ENCODE assay signal across 15 cellular contexts in the genomic region with DNA sequence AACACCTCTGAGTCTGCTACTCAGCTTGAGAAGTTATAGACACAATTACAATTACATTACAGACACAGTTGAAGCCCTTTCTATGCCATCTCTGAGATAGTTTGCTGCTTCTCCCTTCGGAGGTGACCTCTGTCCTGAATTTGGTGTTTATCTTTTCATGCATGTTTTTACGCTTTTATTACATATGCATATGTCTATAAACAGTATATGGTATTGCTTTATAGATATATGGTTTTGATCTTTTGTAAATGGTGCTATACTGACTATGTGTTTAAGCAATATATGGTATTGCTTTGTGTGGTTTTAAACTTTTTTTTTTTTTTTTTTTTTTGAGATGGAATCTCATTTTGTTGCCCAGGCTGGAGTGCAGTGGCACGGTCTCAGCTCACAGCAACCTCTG. TPM values are rescaled to one million over a fixed set of nuclear protein-coding genes. Genes with fewer than 3 reads are reported as not detected.
DNase-seq lines count a peak whose midpoint lies in the region; ATAC-seq, FAIRE-seq and TF ChIP-seq lines count a peak whose summit lies in the region.
"Had no signal": no experiment of that assay in that cellular context is flagged by ENCODE, and none has a peak within 500 bp of the region (broad histone marks: within the 10 kb centered on the region; RNA-seq: fewer than 3 reads in every experiment).

No MANE protein-coding gene starts in this region.

- intact Hi-C loops in CD8-positive, alpha-beta T cell (cut with DNase I, micrococcal nuclease): no loop called here
- intact Hi-C loops in IMR-90 (cut with micrococcal nuclease): no loop called here
- intact Hi-C loops in endothelial cell of umbilical vein (cut with micrococcal nuclease): no loop called here
- intact Hi-C loops in stomach (cut with DNase I; ENCODE audit: low total_unique reads): loop anchor here (10.0 kb wide), 1 partner anchor 58 kb away; no protein-coding TSS in a partner anchor

- peaks cover 6% of the 10 kb centered on the region for H3K36me3 Mint-ChIP-seq in CD8-positive, alpha-beta T cell
- H3K36me3 Mint-ChIP-seq in osteocyte (ENCODE audit: unreplicated experiment): no peaks in the 10 kb centered on the region

- 0 out of 2 replicates have a peak overlapping the region, but pooled peaks have one; percentile 16 for H3K23ac ChIP-seq in IMR-90 (ENCODE audit: low read depth, low read length)

- peaks cover 22 to 79% of the 10 kb centered on the region in 2 experiments for H3K79me1 ChIP-seq in IMR-90 (ENCODE audit: low read depth in 1 of 2, low read length in 2 of 2)

- H3K9me3 Mint-ChIP-seq in CD8-positive, alpha-beta T cell: no peaks in the 10 kb centered on the region
- H3K9me3 Mint-ChIP-seq in osteocyte (ENCODE audit: unreplicated experiment): no peaks in the 10 kb centered on the region
- H3K9me3 Mint-ChIP-seq: CD4-positive, alpha-beta memory T cell had no signal

- H4K91ac ChIP-seq in IMR-90 (ENCODE audit: insufficient read depth, low read depth, low read length): no peak overlapping the region

- no peak overlapping the region for H2BK120ac ChIP-seq in IMR-90 (ENCODE audit: low read depth, low read length)

- H3K9me1 ChIP-seq in IMR-90 (ENCODE audit: insufficient read depth, low read length) (peaks cover 30% of the 10 kb centered on the region), endothelial cell of umbilical vein (replicated peaks; ENCODE audit: control insufficient read depth, extremely low read depth, insufficient read depth, low read length) (no peaks in the 10 kb centered on the region)

- TF ChIP-seq POLR2A in IMR-90 (IDR thresholded peaks at IDR 0.05; ENCODE audit: low read depth, low read length) (no peak), endothelial cell of umbilical vein (IDR thresholded peaks at IDR 0.05; ENCODE audit: low read depth, low read length) (no peak), stomach (IDR thresholded peaks at IDR 0.05) (no peak)

- H3K4me1 Mint-ChIP-seq in CD8-positive, alpha-beta T cell (ENCODE audit: low read depth): peaks cover 64% of the 10 kb centered on the region
- peaks cover 49% of the 10 kb centered on the region for H3K4me1 Mint-ChIP-seq in osteocyte (ENCODE audit: unreplicated experiment)

- H3K4me2 ChIP-seq in IMR-90 (ENCODE audit: low read depth, low read length) (no peak overlapping the region), endothelial cell of umbilical vein (ENCODE audit: insufficient read depth, low read length) (peak overlapping the region; percentile 34)

- peak overlapping the region; percentile 91 for H3K27ac Mint-ChIP-seq in CD8-positive, alpha-beta T cell
- H3K27ac Mint-ChIP-seq in osteocyte (ENCODE audit: unreplicated experiment): peak overlapping the region; percentile 70

- H4K20me1 ChIP-seq in IMR-90 (ENCODE audit: insufficient read depth, low read length) (peaks cover 59% of the 10 kb centered on the region), endothelial cell of umbilical vein (replicated peaks; ENCODE audit: control insufficient read depth, extremely low read depth, insufficient read depth, low read length) (no peaks in the 10 kb centered on the region)

- H2AK5ac ChIP-seq in IMR-90 (ENCODE audit: low read depth, low read length): no peak overlapping the region

- no peak for TF ChIP-seq CTCF in CD8-positive, alpha-beta T cell (IDR thresholded peaks at IDR 0.05)
- TF ChIP-seq CTCF in IMR-90 (conservative IDR thresholded peaks at IDR 0.05; ENCODE audit: low read depth, low read length) (no peak), endothelial cell of umbilical vein (IDR thresholded peaks at IDR 0.05; ENCODE audit: extremely low read depth in 1 of 2, insufficient read depth in 1 of 2, low read depth in 1 of 2, low read length in 2 of 2) (no peak), osteocyte (IDR thresholded peaks at IDR 0.05) (no peak), GM13976 (IDR thresholded peaks at IDR 0.05; ENCODE audit: borderline replicate concordance, control extremely low read depth, extremely low read depth, insufficient read depth, missing control alignments) (no peak), stomach (IDR thresholded peaks at IDR 0.05) (no peak)

- no peaks in the 10 kb centered on the region for H3K27me3 Mint-ChIP-seq in CD8-positive, alpha-beta T cell (ENCODE audit: low read depth)
- no peaks in the 10 kb centered on the region for H3K27me3 Mint-ChIP-seq in osteocyte (ENCODE audit: unreplicated experiment)
- H3K27me3 Mint-ChIP-seq: CD4-positive, alpha-beta memory T cell had no signal

- POLR2A ChIA-PET in CD8-positive, alpha-beta T cell (lab: Charles Lee): interaction anchor here (1.1 to 2.4 kb wide), 2 partner anchors 8 to 23 kb away, joined by 4 to 18 read pairs; no protein-coding TSS in a partner anchor
- POLR2A ChIA-PET in IMR-90 (lab: Charles Lee; ENCODE audit: unreplicated experiment) (no interaction called here), endothelial cell of umbilical vein (lab: Charles Lee) (interaction anchor here (0.6 kb wide), 1 partner anchor 22 kb away, joined by 3 read pairs; no protein-coding TSS in a partner anchor)

- no peak overlapping the region for H4K5ac ChIP-seq in IMR-90 (ENCODE audit: low read depth, low read length)

- 0 out of 2 replicates have a peak overlapping the region, but pooled peaks have one; percentile 15 for H3K14ac ChIP-seq in IMR-90 (replicated peaks; ENCODE audit: low read depth, low read length)

- no peak for TF ChIP-seq RAD21 in IMR-90 (IDR thresholded peaks at IDR 0.05; ENCODE audit: low read length)

- H3K18ac ChIP-seq in IMR-90 (ENCODE audit: low read depth, low read length): no peak overlapping the region

- H3K56ac ChIP-seq in IMR-90 (ENCODE audit: extremely low read depth, insufficient read depth, low read length): no peak overlapping the region

- peaks cover 88% of the 10 kb centered on the region for H3K79me2 ChIP-seq in endothelial cell of umbilical vein (ENCODE audit: control insufficient read depth, insufficient read depth, low read length)

- H3K36me3 ChIP-seq in CD8-positive, alpha-beta T cell (ENCODE audit: insufficient read depth, low read length): no peaks in the 10 kb centered on the region
- H3K36me3 ChIP-seq in IMR-90 (ENCODE audit: control insufficient read depth, insufficient read depth, low read length) (peaks cover 2% of the 10 kb centered on the region; the same call in 1 of the 2 replicates), endothelial cell of umbilical vein (ENCODE audit: control insufficient read depth in 2 of 2, extremely low read depth in 1 of 2, insufficient read depth in 2 of 2, low read length in 2 of 2) (no peaks in the 10 kb centered on the region), stomach (peaks cover 0 to 21% (median 0%) of the 10 kb centered on the region in 4 donors)

- peaks cover 26% of the 10 kb centered on the region for H3K4me1 ChIP-seq in CD8-positive, alpha-beta T cell (ENCODE audit: insufficient read depth, low read length)
- H3K4me1 ChIP-seq in IMR-90 (ENCODE audit: control insufficient read depth, insufficient read depth, low read length) (peaks cover 14% of the 10 kb centered on the region), endothelial cell of umbilical vein (ENCODE audit: control insufficient read depth, extremely low read depth, insufficient read depth, low read length) (peaks cover 28% of the 10 kb centered on the region), stomach (peaks cover 26 to 93% (median 67%) of the 10 kb centered on the region in 4 donors)

- H3K27ac ChIP-seq in CD8-positive, alpha-beta T cell (ENCODE audit: low read depth, low read length): no peak overlapping the region
- H3K27ac ChIP-seq in IMR-90 (ENCODE audit: insufficient read depth, low read length) (no peak overlapping the region), endothelial cell of umbilical vein (ENCODE audit: insufficient read depth, low read depth, low read length) (no peak overlapping the region), stomach (peak overlapping the region in 2 of 5 donors; percentile 6 to 54)

- no TSS peak for BruUV-seq in IMR-90 (replicated peaks; lab: Mats Ljungman, UMichigan)
- BruUV-seq in endothelial cell of umbilical vein (replicated peaks; lab: Mats Ljungman, UMichigan): no TSS peak

- no peak overlapping the region for H3K4me3 ChIP-seq in CD8-positive, alpha-beta T cell (ENCODE audit: low read depth, low read length)
- no peak overlapping the region for H3K4me3 ChIP-seq in IMR-90 (ENCODE audit: insufficient read depth, low read depth, low read length)
- H3K4me3 ChIP-seq in endothelial cell of umbilical vein (replicated peaks in 1 of 3; ENCODE audit: insufficient read depth in 1 of 3, low read depth in 1 of 3, low read length in 3 of 3): no peak overlapping the region
- no peak overlapping the region for H3K4me3 ChIP-seq in stomach

- H4K8ac ChIP-seq in IMR-90 (ENCODE audit: low read depth in 2 of 2, low read length in 2 of 2): no peak overlapping the region

- no peak overlapping the region for H2BK20ac ChIP-seq in IMR-90 (ENCODE audit: low read depth, low read length)

- H2BK15ac ChIP-seq in IMR-90 (ENCODE audit: low read depth, low read length): no peak overlapping the region

- no peak overlapping the region for H3K9ac ChIP-seq in IMR-90 (ENCODE audit: low read depth, low read length)
- H3K9ac ChIP-seq in endothelial cell of umbilical vein (replicated peaks; ENCODE audit: extremely low read depth, insufficient read depth, low read length): no peak overlapping the region

- FAIRE-seq in endothelial cell of umbilical vein (lab: Jason Lieb, UNC): peak; percentile 28
- FAIRE-seq: GM12892, urothelium cell line had no signal

- no peaks in the 10 kb centered on the region for H3K27me3 ChIP-seq in CD8-positive, alpha-beta T cell (ENCODE audit: insufficient read depth, low read length)
- H3K27me3 ChIP-seq in IMR-90 (ENCODE audit: control insufficient read depth, insufficient read depth, low read length) (no peaks in the 10 kb centered on the region), endothelial cell of umbilical vein (ENCODE audit: control insufficient read depth in 2 of 2, insufficient read depth in 2 of 2, low read length in 2 of 2) (no peaks in the 10 kb centered on the region), stomach (no peaks in the 10 kb centered on the region)

- DNase-seq in CD8-positive, alpha-beta T cell: no peak
- DNase-seq in IMR-90: no peak
- DNase-seq in endothelial cell of umbilical vein (ENCODE audit: low read depth, low spot score): no peak
- no peak for DNase-seq in osteocyte (ENCODE audit: extremely low spot score, unreplicated experiment)
- DNase-seq in hepatic stellate cell (ENCODE audit: low spot score): no peak
- DNase-seq in GM13976 (ENCODE audit: low spot score): no peak
- DNase-seq in stomach: no peak
- DNase-seq: activated T-cell treated with anti-CD3 and anti-CD28 coated beads for 4 hours; CD4-positive, alpha-beta memory T cell; immature natural killer cell; NCI-H1417 treated with DMSO at 0.1 percent for 48 hours; NCI-H446; stimulated activated CD4-positive, alpha-beta T cell treated with anti-CD3 and anti-CD28 coated beads, Interleukin-2, amount 100 ng/mL, for 24 hours had no signal

- in situ Hi-C loops in IMR-90 (cut with MboI; ENCODE audit: low sequenced_read_pairs) (no loop called here), GM13976 (cut with MboI; ENCODE audit: low sequenced_read_pairs, unreplicated experiment) (no loop called here)

- TF ChIP-seq EP300 in stomach (IDR thresholded peaks at IDR 0.05): no peak

- no peaks in the 10 kb centered on the region for H3K9me3 ChIP-seq in CD8-positive, alpha-beta T cell (ENCODE audit: low read length)
- no peaks in the 10 kb centered on the region for H3K9me3 ChIP-seq in IMR-90 (ENCODE audit: control insufficient read depth, insufficient read depth, low read length)
- no peaks in the 10 kb centered on the region for H3K9me3 ChIP-seq in endothelial cell of umbilical vein (replicated peaks; ENCODE audit: control insufficient read depth, insufficient read depth, low read length)
- no peaks in the 10 kb centered on the region for H3K9me3 ChIP-seq in stomach

- dilution Hi-C loops in IMR-90 (cut with HindIII; ENCODE audit: low sequenced_read_pairs, unreplicated experiment): no loop called here
- dilution Hi-C loops in endothelial cell of umbilical vein (cut with MboI; ENCODE audit: extremely low pct_ligation_motif_present, low sequenced_read_pairs): no loop called here

- no peak overlapping the region for H2AFZ ChIP-seq in IMR-90 (replicated peaks; ENCODE audit: low read length, poor library complexity)
- H2AFZ ChIP-seq in endothelial cell of umbilical vein (ENCODE audit: low read depth, low read length): no peak overlapping the region

- no peak overlapping the region for H2AK9ac ChIP-seq in IMR-90 (replicated peaks; ENCODE audit: low read depth, low read length, poor library complexity)

- H3K4ac ChIP-seq in IMR-90 (ENCODE audit: low read depth, low read length): no peak overlapping the region

- ATAC-seq in CD8-positive, alpha-beta T cell: no peak
- ATAC-seq in IMR-90 (ENCODE audit: low read depth): no peak

- H2BK5ac ChIP-seq in IMR-90 (ENCODE audit: low read depth, low read length, poor library complexity, severe bottlenecking): no peak overlapping the region

- no peak overlapping the region for H3K4me3 Mint-ChIP-seq in CD8-positive, alpha-beta T cell
- no peak overlapping the region for H3K4me3 Mint-ChIP-seq in osteocyte (ENCODE audit: unreplicated experiment)

- CTCF ChIA-PET in CD8-positive, alpha-beta T cell (lab: Charles Lee): interaction anchor here (0.8 kb wide), 1 partner anchor 80 kb away, joined by 3 read pairs; no protein-coding TSS in a partner anchor
- CTCF ChIA-PET in IMR-90 (lab: Yijun Ruan, JAX) (no interaction called here), endothelial cell of umbilical vein (lab: Charles Lee) (interaction anchor here (1.0 to 1.6 kb wide), 3 partner anchors 10 to 88 kb away, joined by 3 to 4 read pairs (median 3); no protein-coding TSS in a partner anchor)

- WGBS in IMR-90 (ENCODE audit: extremely low coverage in 2 of 2, insufficient read length in 1 of 2), 2 experiments: no CpG with 5 or more reads among the region's 3 CpGs
- WGBS in stomach, 5 donors: 85 to 95% (median 88%) methylated on average over 3 of the region's 3 CpGs

RNA-seq across cellular contexts. Expression of a gene that starts 48.4 kb away (rescaled TPM):
- total RNA-seq in CD8-positive, alpha-beta T cell: 10 to 100 TPM; 37.0 to 40.0 TPM
- total RNA-seq in IMR-90 (2012; rRNA removed): 90.5 and 107 TPM in 2 replicates
- 47.7 and 53.7 TPM in 2 replicates for polyA plus RNA-seq in IMR-90 (2012; rRNA removed)
- polyA plus RNA-seq in IMR-90 (2012; cell fraction: cytosol; rRNA removed): 31.0 and 34.7 TPM in 2 replicates
- polyA plus RNA-seq in IMR-90 (2012; cell fraction: nucleus; rRNA removed; ENCODE audit: low replicate concordance): 30.4 and 36.1 TPM in 2 replicates
- 120 and 121 TPM in 2 replicates for total RNA-seq in endothelial cell of umbilical vein
- polyA plus RNA-seq in endothelial cell of umbilical vein: 35.9 and 50.8 TPM in 2 replicates
- 44.9 and 54.6 TPM in 2 replicates for polyA plus RNA-seq in endothelial cell of umbilical vein (2011; cell fraction: cytosol; rRNA removed)
- 54.9 and 58.1 TPM in 2 replicates for polyA plus RNA-seq in endothelial cell of umbilical vein (2011; cell fraction: nucleus; rRNA removed)
- 120 TPM in 2 replicates for polyA plus RNA-seq in endothelial cell of umbilical vein (2012)
- polyA minus RNA-seq in endothelial cell of umbilical vein: 97.6 and 101 TPM in 2 replicates
- 3.4 TPM for polyA minus RNA-seq in endothelial cell of umbilical vein (2011; cell fraction: cytosol; rRNA and poly(A)+ RNA removed)
- 25.6 and 26.7 TPM in 2 replicates for polyA minus RNA-seq in endothelial cell of umbilical vein (2011; cell fraction: nucleus; rRNA and poly(A)+ RNA removed)
- 59.4 and 61.3 TPM in 2 replicates for total RNA-seq in osteocyte
- 10 to 100 TPM; 32.7 to 60.9 (median 54.5) TPM for total RNA-seq in stomach
- 10 to 100 TPM; 42.6 to 48.0 (median 43.7) TPM for polyA plus RNA-seq in stomach
